Comparison of ENCODE assay signal across 8 cellular contexts in the genomic region with DNA sequence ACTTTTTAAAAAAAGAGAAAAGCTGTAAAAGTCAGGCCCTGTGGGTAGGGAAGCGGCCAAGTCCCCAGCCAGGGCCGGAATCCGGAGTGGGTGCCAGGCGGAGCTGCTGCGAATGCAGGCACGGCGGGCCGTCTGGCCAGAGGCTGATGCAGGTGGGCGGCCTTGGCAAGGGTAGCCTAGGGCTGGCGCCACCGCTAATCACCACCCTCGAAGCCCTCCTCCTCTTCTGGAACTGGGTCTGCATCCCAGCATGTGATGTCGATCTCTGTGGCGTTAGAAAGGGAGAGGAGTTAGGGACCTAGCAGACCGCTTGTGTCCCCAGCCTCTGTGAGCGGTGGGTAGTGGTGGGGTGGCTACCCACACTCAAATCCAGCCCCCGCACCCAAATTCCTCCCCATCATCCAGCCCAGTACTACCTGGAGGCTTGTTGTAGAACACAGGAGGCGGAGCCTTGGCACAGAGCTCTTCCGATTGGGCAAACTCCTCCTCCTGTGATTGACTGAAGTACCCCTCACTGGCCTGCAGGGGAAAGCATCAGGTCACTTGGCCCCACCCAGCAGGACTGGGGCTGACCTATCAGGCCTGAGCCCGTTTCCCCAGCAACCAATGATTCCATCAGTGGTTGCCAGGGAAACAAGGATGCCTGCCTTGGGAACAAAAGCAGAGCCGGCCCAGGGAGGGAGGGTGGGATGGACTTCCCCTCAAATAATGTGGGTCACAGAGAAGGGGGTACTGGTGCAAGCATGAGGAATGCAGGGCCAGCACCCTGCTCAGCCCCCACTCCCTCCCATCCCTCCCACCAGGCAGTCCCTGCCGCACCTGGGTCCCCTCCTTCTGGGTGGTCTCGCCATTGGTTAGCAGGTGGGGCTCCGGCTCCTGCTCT. TPM values are rescaled to one million over a fixed set of nuclear protein-coding genes. Genes with fewer than 3 reads are reported as not detected.
DNase-seq lines count a peak whose midpoint lies in the region; ATAC-seq and TF ChIP-seq lines count a peak whose summit lies in the region.

No MANE protein-coding gene starts in this region.

- peaks cover 26% of the 10 kb centered on the region for H3K36me3 Mint-ChIP-seq in WTC11

- TF ChIP-seq CTCF in WTC11 (IDR thresholded peaks at IDR 0.05) = peak; percentile 55
- peak; percentile 59 for TF ChIP-seq CTCF in epithelial cell of proximal tubule (conservative IDR thresholded peaks at IDR 0.05; ENCODE audit: low read depth, low read length)
- TF ChIP-seq CTCF in mucosa of descending colon (IDR thresholded peaks at IDR 0.05) = peak; percentile 48
- TF ChIP-seq CTCF in tibial artery (IDR thresholded peaks at IDR 0.05) = peak; percentile 86 to 92

- H3K27ac ChIP-seq in tibial artery = peak overlapping the region; percentile 62 to 79

- H3K9me3 Mint-ChIP-seq in WTC11 = no peaks in the 10 kb centered on the region

- H3K27me3 Mint-ChIP-seq in WTC11 (ENCODE audit: low read depth) = peaks cover 6% of the 10 kb centered on the region

- H3K27ac Mint-ChIP-seq in WTC11 = peak overlapping the region; percentile 99

- H3K27me3 ChIP-seq in tibial artery = peaks cover 0 to 7% of the 10 kb centered on the region in 2 donors

- H3K36me3 ChIP-seq in mucosa of descending colon (ENCODE audit: low read depth) = no peaks in the 10 kb centered on the region
- peaks cover 0 to 33% (median 30%) of the 10 kb centered on the region in 3 donors for H3K36me3 ChIP-seq in tibial artery

- H3K4me3 Mint-ChIP-seq in WTC11 = peak overlapping the region; percentile 50

- peaks cover 25% of the 10 kb centered on the region for H3K4me1 Mint-ChIP-seq in WTC11

- CTCF ChIA-PET in WTC11 (lab: Charles Lee) = interaction anchor here (0.6 to 7.2 kb wide), 44 partner anchors 8 to 919 kb away, joined by 3 to 175 read pairs (median 5); partner anchors contain the start of genes DBN1, DDX41, F12 and GRK6

- peaks cover 13% of the 10 kb centered on the region for H3K4me1 ChIP-seq in mucosa of descending colon (ENCODE audit: low read depth)
- H3K4me1 ChIP-seq in tibial artery = peaks cover 0 to 45% (median 31%) of the 10 kb centered on the region in 4 donors

- intact Hi-C loops in mucosa of descending colon (cut with DNase I, micrococcal nuclease) = no loop called here
- intact Hi-C loops in tibial artery (cut with DNase I; ENCODE audit: low total_unique reads) = loop anchor here (2.0 kb wide), 1 partner anchor 35 kb away; no protein-coding TSS in a partner anchor

- ATAC-seq in GM19324 (IDR thresholded peaks at IDR 0.05; ENCODE audit: low FRiP score, unreplicated experiment) (peak; percentile 24), HG03442 (IDR thresholded peaks at IDR 0.05; ENCODE audit: unreplicated experiment) (peak; percentile 35), WTC11 (peak; percentile 70), mucosa of descending colon (peak; percentile 57)

- H3K4me3 ChIP-seq in epithelial cell of proximal tubule (ENCODE audit: low read depth, low read length) (no peak overlapping the region), mucosa of descending colon (no peak overlapping the region), tibial artery (no peak overlapping the region)

- POLR2A ChIA-PET in WTC11 (lab: Charles Lee) = interaction anchor here (1.0 to 2.1 kb wide), 8 partner anchors 10 to 87 kb away, joined by 3 to 12 read pairs (median 4); partner anchors contain the start of gene PDLIM7

- DNase-seq in COLO829 (ENCODE audit: low spot score) (peak; percentile 95), NCI-H226 (peak; percentile 97), WTC11 (ENCODE audit: low spot score) (peak; percentile 93), epithelial cell of proximal tubule (ENCODE audit: low read depth) (peak; percentile 75), mucosa of descending colon (peak; percentile 69 to 87 (median 78)), tibial artery (peak; percentile 90 to 94)

- no peaks in the 10 kb centered on the region for H3K9me3 ChIP-seq in mucosa of descending colon
- no peaks in the 10 kb centered on the region for H3K9me3 ChIP-seq in tibial artery

TF ChIP-seq in WTC11, 78 proteins besides CTCF, POLR2A, EP300 and RAD21:
- TF ChIP-seq PRRX2 (CRISPR knock-in tag; IDR thresholded peaks at IDR 0.05) (no peak), TCF7 (CRISPR knock-in tag; IDR thresholded peaks at IDR 0.05; ENCODE audit: low read depth) (no peak), NR3C1 (CRISPR knock-in tag; conservative IDR thresholded peaks at IDR 0.05; ENCODE audit: low read depth) (no peak), SP1 (CRISPR knock-in tag; conservative IDR thresholded peaks at IDR 0.05) (peak; percentile 29; the same call in 1 of the 2 replicates), NR2C2 (CRISPR knock-in tag; IDR thresholded peaks at IDR 0.05) (0 out of 2 replicates have a peak, but pooled peaks have one; percentile 18), RORB (CRISPR knock-in tag; IDR thresholded peaks at IDR 0.05) (no peak), NFYB (CRISPR knock-in tag; conservative IDR thresholded peaks at IDR 0.05; ENCODE audit: low read depth) (peak; percentile 69)

RNA-seq across cellular contexts. Expression of gene PRR7, which starts 10.9 kb away (rescaled TPM):
- 13.1 to 14.7 TPM (median 14.6 TPM) in 3 replicates for total RNA-seq in WTC11 (2021)
- total RNA-seq in epithelial cell of proximal tubule = 28.4 and 30.9 TPM in 2 replicates
- total RNA-seq in mucosa of descending colon = 1 to 10 TPM; 1.1 to 1.2 (median 1.2) TPM

RNA-seq across cellular contexts. Expression of gene DBN1, which starts 16.0 kb away (rescaled TPM):
- total RNA-seq in WTC11 (2021) (267 to 288 TPM (median 269 TPM) in 3 replicates), epithelial cell of proximal tubule (430 and 471 TPM in 2 replicates), mucosa of descending colon (10 to 100 TPM; 12.1 to 61.8 (median 17.2) TPM)

RNA-seq across cellular contexts. Expression of gene GRK6, which starts 31.0 kb away (rescaled TPM):
- total RNA-seq in WTC11 (2021) (60.7 to 69.2 TPM (median 61.7 TPM) in 3 replicates), epithelial cell of proximal tubule (66.5 and 95.8 TPM in 2 replicates), mucosa of descending colon (10 to 100 TPM; 38.4 to 48.1 (median 46.7) TPM)

RNA-seq across cellular contexts. Expression of gene PDLIM7, which starts 39.9 kb away (rescaled TPM):
- total RNA-seq in WTC11 (2021) = 124 to 142 TPM (median 139 TPM) in 3 replicates
- 286 and 420 TPM in 2 replicates for total RNA-seq in epithelial cell of proximal tubule
- total RNA-seq in mucosa of descending colon = 100 to 1,000 TPM in 1 of 3 donors, 10 to 100 TPM in 2; 12.9 to 333 (median 54.0) TPM

RNA-seq across cellular contexts. Expression of gene F12, which starts 48.1 kb away (rescaled TPM):
- total RNA-seq in WTC11 (2021) = 10.0 to 12.8 TPM (median 12.1 TPM) in 3 replicates
- 9.2 and 12.9 TPM in 2 replicates for total RNA-seq in epithelial cell of proximal tubule
- total RNA-seq in mucosa of descending colon = 1 to 10 TPM; 3.0 to 9.2 (median 7.0) TPM
